12 cellular contexts compared by ENCODE assay signal in the genomic region with DNA sequence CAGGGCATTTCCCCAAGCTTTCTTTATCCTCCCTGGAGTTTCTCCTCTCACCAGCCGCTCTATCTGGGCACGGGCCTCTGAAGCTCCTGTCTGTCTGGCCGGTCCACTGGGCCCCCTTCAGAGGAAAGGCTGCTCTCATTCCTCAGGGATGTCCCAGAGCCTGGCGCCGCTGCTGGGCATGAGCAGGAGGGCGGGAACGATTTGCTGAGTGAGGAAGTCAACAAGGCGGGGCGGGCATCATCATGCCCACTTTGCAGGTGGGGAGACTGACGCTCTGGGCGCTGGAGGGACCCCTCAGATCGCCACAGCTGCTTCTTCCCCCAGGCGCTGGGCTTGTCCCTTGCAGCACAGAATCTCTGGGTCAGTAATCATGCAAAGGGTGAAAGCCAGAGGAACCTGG.
DNase-seq lines count a peak whose midpoint lies in the region; ATAC-seq, FAIRE-seq and TF ChIP-seq lines count a peak whose summit lies in the region.
"Had no signal": no experiment of that assay in that cellular context is flagged by ENCODE, and none has a peak within 500 bp of the region (broad histone marks: within the 10 kb centered on the region; RNA-seq: fewer than 3 reads in every experiment).

No MANE protein-coding gene starts in this region.

- no peak overlapping the region for H2AK5ac ChIP-seq in IMR-90 (ENCODE audit: low read depth, low read length)

- H3K4me3 ChIP-seq in IMR-90 (ENCODE audit: insufficient read depth, low read depth, low read length) (no peak overlapping the region), ectodermal cell (ENCODE audit: insufficient read depth, low read depth, low read length) (peak overlapping the region; percentile 29), HepG2 (replicated peaks in 1 of 3; ENCODE audit: insufficient read depth in 1 of 3, low read depth in 2 of 3, low read length in 3 of 3) (peak overlapping the region in 1 of 3 experiments; percentile 31; a peak in 1 of 6 replicates), testis (peak overlapping the region; percentile 3 to 20)

- dilution Hi-C loops in IMR-90 (cut with HindIII; ENCODE audit: low sequenced_read_pairs, unreplicated experiment) = no loop called here

- intact Hi-C loops in IMR-90 (cut with micrococcal nuclease) = loop anchor here (1.0 kb wide), 1 partner anchor 870 kb away; no protein-coding TSS in a partner anchor
- intact Hi-C loops in HepG2 (cut with micrococcal nuclease; ENCODE audit: unreplicated experiment) = loop anchor here (2.0 to 5.0 kb wide), 2 partner anchors 569 to 870 kb away; no protein-coding TSS in a partner anchor
- intact Hi-C loops in testis (cut with DNase I; ENCODE audit: low total_unique reads) = no loop called here
- intact Hi-C loops in CD14-positive monocyte (cut with micrococcal nuclease) = loop anchor here (5.0 to 10.0 kb wide), 2 partner anchors 870 to 873 kb away; no protein-coding TSS in a partner anchor

- no peak overlapping the region for H2BK20ac ChIP-seq in IMR-90 (ENCODE audit: low read depth, low read length)

- H4K8ac ChIP-seq in IMR-90 (ENCODE audit: low read depth in 2 of 2, low read length in 2 of 2) = no peak overlapping the region

- CTCF ChIA-PET in IMR-90 (lab: Yijun Ruan, JAX) (no interaction called here), HepG2 (lab: Yijun Ruan, JAX; ENCODE audit: low intra/inter-chr PET ratio, low total read pairs) (interaction anchor here (0.8 to 1.2 kb wide), 2 partner anchors 568 to 871 kb away, joined by 3 to 4 read pairs; no protein-coding TSS in a partner anchor)

- TF ChIP-seq RAD21 in IMR-90 (IDR thresholded peaks at IDR 0.05; ENCODE audit: low read length) = no peak
- TF ChIP-seq RAD21 in HepG2 (CRISPR knock-in tag; IDR thresholded peaks at IDR 0.05) = no peak

- no TSS peak for BruUV-seq in IMR-90 (replicated peaks; lab: Mats Ljungman, UMichigan)
- no TSS peak for BruUV-seq in HepG2 (replicated peaks; lab: Mats Ljungman, UMichigan)

- peaks cover 4% of the 10 kb centered on the region for H3K4me1 Mint-ChIP-seq in CD14-positive monocyte
- H3K4me1 Mint-ChIP-seq: activated naive CD8-positive, alpha-beta T cell treated with anti-CD3 and anti-CD28 coated beads, Interleukin-2, amount 10 ng/mL, durations not matched to agents 7 days and 5 days had no signal

- no peak overlapping the region for H3K56ac ChIP-seq in IMR-90 (ENCODE audit: extremely low read depth, insufficient read depth, low read length)

- H3K4ac ChIP-seq in IMR-90 (ENCODE audit: low read depth, low read length) = no peak overlapping the region

- peaks cover 31 to 35% (median 35%) of the 10 kb centered on the region in 3 donors for H3K27me3 Mint-ChIP-seq in CD14-positive monocyte (ENCODE audit: low read depth in 3 of 3)

- TF ChIP-seq EP300 in HepG2 (IDR thresholded peaks at IDR 0.05; ENCODE audit: low read depth in 2 of 2, low read length in 2 of 2) (no peak), HepG2 (CRISPR knock-in tag; IDR thresholded peaks at IDR 0.05; ENCODE audit: borderline replicate concordance) (no peak)

- H3K27ac Mint-ChIP-seq in CD14-positive monocyte = no peak overlapping the region
- H3K27ac Mint-ChIP-seq: activated naive CD8-positive, alpha-beta T cell treated with anti-CD3 and anti-CD28 coated beads, Interleukin-2, amount 10 ng/mL, durations not matched to agents 7 days and 5 days had no signal

- TF ChIP-seq CTCF in IMR-90 (conservative IDR thresholded peaks at IDR 0.05; ENCODE audit: low read depth, low read length) = no peak
- no peak for TF ChIP-seq CTCF in HepG2 (CRISPR knock-in tag; IDR thresholded peaks at IDR 0.05)
- no peak for TF ChIP-seq CTCF in testis (IDR thresholded peaks at IDR 0.05)
- no peak for TF ChIP-seq CTCF in CD14-positive monocyte (IDR thresholded peaks at IDR 0.05)

- H3K36me3 ChIP-seq in IMR-90 (ENCODE audit: control insufficient read depth, insufficient read depth, low read length) = no peaks in the 10 kb centered on the region
- no peaks in the 10 kb centered on the region for H3K36me3 ChIP-seq in ectodermal cell (ENCODE audit: control insufficient read depth, insufficient read depth, low read length)
- H3K36me3 ChIP-seq in HepG2 (replicated peaks in 1 of 2; ENCODE audit: control insufficient read depth in 1 of 2, insufficient read depth in 2 of 2, low read length in 2 of 2) = no peaks in the 10 kb centered on the region
- H3K36me3 ChIP-seq in testis (ENCODE audit: low read depth, missing control alignments) = no peaks in the 10 kb centered on the region
- H3K36me3 ChIP-seq: Peyer's patch had no signal

- H3K14ac ChIP-seq in IMR-90 (replicated peaks; ENCODE audit: low read depth, low read length) = no peak overlapping the region

- TF ChIP-seq POLR2A in IMR-90 (IDR thresholded peaks at IDR 0.05; ENCODE audit: low read depth, low read length) (no peak), HepG2 (IDR thresholded peaks at IDR 0.05; ENCODE audit: insufficient read depth in 1 of 2, low read depth in 2 of 2, low read length in 2 of 2) (no peak), testis (IDR thresholded peaks at IDR 0.05) (no peak)

- H4K20me1 ChIP-seq in IMR-90 (ENCODE audit: insufficient read depth, low read length) (no peaks in the 10 kb centered on the region), HepG2 (ENCODE audit: insufficient read depth, low read length) (no peaks in the 10 kb centered on the region)

- no peak overlapping the region for H4K5ac ChIP-seq in IMR-90 (ENCODE audit: low read depth, low read length)

- H3K79me1 ChIP-seq in IMR-90 (ENCODE audit: low read depth in 1 of 2, low read length in 2 of 2) = no peaks in the 10 kb centered on the region

- H3K9me1 ChIP-seq in IMR-90 (ENCODE audit: insufficient read depth, low read length) = no peaks in the 10 kb centered on the region

- POLR2A ChIA-PET in IMR-90 (lab: Charles Lee; ENCODE audit: unreplicated experiment) (no interaction called here), HepG2 (lab: Yijun Ruan, JAX) (no interaction called here)

- H3K4me2 ChIP-seq in IMR-90 (ENCODE audit: low read depth, low read length) (no peak overlapping the region; the same call in 1 of the 2 replicates), HepG2 (ENCODE audit: low read depth, low read length) (peak overlapping the region; percentile 37)

- H3K9me3 ChIP-seq in IMR-90 (ENCODE audit: control insufficient read depth, insufficient read depth, low read length) (no peaks in the 10 kb centered on the region), ectodermal cell (ENCODE audit: control insufficient read depth, low read length) (no peaks in the 10 kb centered on the region), HepG2 (ENCODE audit: low read length) (no peaks in the 10 kb centered on the region), testis (no peaks in the 10 kb centered on the region)
- H3K9me3 ChIP-seq: Peyer's patch had no signal

- no peak overlapping the region for H2BK15ac ChIP-seq in IMR-90 (ENCODE audit: low read depth, low read length)

- H3K4me3 Mint-ChIP-seq in CD14-positive monocyte = peak overlapping the region in 1 of 2 donors; percentile 66
- H3K4me3 Mint-ChIP-seq: activated naive CD8-positive, alpha-beta T cell treated with anti-CD3 and anti-CD28 coated beads, Interleukin-2, amount 10 ng/mL, durations not matched to agents 7 days and 5 days had no signal

- H3K9me3 Mint-ChIP-seq in CD14-positive monocyte = peaks cover 0 to 6% (median 0%) of the 10 kb centered on the region in 7 donors
- H3K9me3 Mint-ChIP-seq: activated naive CD8-positive, alpha-beta T cell treated with anti-CD3 and anti-CD28 coated beads, Interleukin-2, amount 10 ng/mL, durations not matched to agents 7 days and 5 days had no signal

- no peak overlapping the region for H3K9ac ChIP-seq in IMR-90 (ENCODE audit: low read depth, low read length)
- no peak overlapping the region for H3K9ac ChIP-seq in HepG2 (ENCODE audit: insufficient read depth, low read depth, low read length)

- H3K4me1 ChIP-seq in IMR-90 (ENCODE audit: control insufficient read depth, insufficient read depth, low read length) (no peaks in the 10 kb centered on the region), ectodermal cell (ENCODE audit: control insufficient read depth, insufficient read depth, low read length) (peaks cover 5% of the 10 kb centered on the region), HepG2 (ENCODE audit: insufficient read depth, low read length) (peaks cover 12% of the 10 kb centered on the region), testis (no peaks in the 10 kb centered on the region)

- peaks cover 12% of the 10 kb centered on the region; the same call in 1 of the 2 replicates for H3K27me3 ChIP-seq in IMR-90 (ENCODE audit: control insufficient read depth, insufficient read depth, low read length)
- peaks cover 9% of the 10 kb centered on the region for H3K27me3 ChIP-seq in ectodermal cell (ENCODE audit: control insufficient read depth, insufficient read depth, low read length, poor library complexity, severe bottlenecking)
- H3K27me3 ChIP-seq in HepG2 (ENCODE audit: control insufficient read depth in 1 of 2, insufficient read depth in 2 of 2, low read length in 2 of 2) = peaks cover 0 to 22% of the 10 kb centered on the region in 2 experiments; a peak in 3 of 5 replicates
- H3K27me3 ChIP-seq in testis = no peaks in the 10 kb centered on the region
- H3K27me3 ChIP-seq: Peyer's patch had no signal

- no peak for DNase-seq in IMR-90
- DNase-seq in HepG2 (ENCODE audit: low spot score) = no peak
- no peak for DNase-seq in testis
- DNase-seq in foreskin melanocyte = no peak
- no peak for DNase-seq in activated CD8-positive, alpha-beta memory T cell treated with anti-CD3 and anti-CD28 coated beads for 24 hours
- no peak for DNase-seq in DMS153 (lab: John Stamatoyannopoulos, UW)
- no peak for DNase-seq in CD14-positive monocyte (ENCODE audit: low spot score)
- DNase-seq: MV-4-11; stimulated activated naive CD4-positive, alpha-beta T cell treated with Interleukin-2 at 50 U/mL for 16 hours had no signal

- H3K79me2 ChIP-seq in HepG2 (ENCODE audit: insufficient read depth, low read length) = no peaks in the 10 kb centered on the region

- no CpG with 5 or more reads among the region's 13 CpGs for WGBS in IMR-90 (ENCODE audit: extremely low coverage in 2 of 2, insufficient read length in 1 of 2), 2 experiments
- 36 to 39% methylated on average over 13 of the region's 13 CpGs for WGBS in ectodermal cell, 2 experiments
- WGBS in HepG2 (ENCODE audit: low lambda C conversion rate) = 49% methylated on average over 12 of the region's 13 CpGs
- WGBS in testis, 2 donors = 30% methylated on average over 6 to 13 of the region's 13 CpGs

- H3K18ac ChIP-seq in IMR-90 (ENCODE audit: low read depth, low read length) = no peak overlapping the region

- peak; percentile 28 for ATAC-seq in IMR-90 (ENCODE audit: low read depth)
- no peak; the same call in 2 of the 3 replicates for ATAC-seq in HepG2

- H3K36me3 Mint-ChIP-seq in CD14-positive monocyte = no peaks in the 10 kb centered on the region
- H3K36me3 Mint-ChIP-seq: activated naive CD8-positive, alpha-beta T cell treated with anti-CD3 and anti-CD28 coated beads, Interleukin-2, amount 10 ng/mL, durations not matched to agents 7 days and 5 days had no signal

- H3K27ac ChIP-seq in IMR-90 (ENCODE audit: insufficient read depth, low read length) (no peak overlapping the region), ectodermal cell (ENCODE audit: insufficient read depth, low read depth, low read length, poor library complexity, severe bottlenecking) (no peak overlapping the region), HepG2 (ENCODE audit: extremely low read length, insufficient read depth, low read length) (no peak overlapping the region), testis (no peak overlapping the region)
- H3K27ac ChIP-seq: Peyer's patch had no signal

- no peak overlapping the region for H2AFZ ChIP-seq in IMR-90 (replicated peaks; ENCODE audit: low read length, poor library complexity)
- no peak overlapping the region for H2AFZ ChIP-seq in HepG2 (ENCODE audit: low read length)

- in situ Hi-C loops in IMR-90 (cut with MboI; ENCODE audit: low sequenced_read_pairs) (no loop called here), HepG2 (cut with HindIII; ENCODE audit: extremely low pct_ligation_motif_present, low pct_unique_long_range_greater_than_20kb) (loop anchor here (10.0 kb wide), 1 partner anchor 873 kb away; no protein-coding TSS in a partner anchor)

- no peak overlapping the region for H2AK9ac ChIP-seq in IMR-90 (replicated peaks; ENCODE audit: low read depth, low read length, poor library complexity)

- no peak overlapping the region for H4K91ac ChIP-seq in IMR-90 (ENCODE audit: insufficient read depth, low read depth, low read length)

- H2BK120ac ChIP-seq in IMR-90 (ENCODE audit: low read depth, low read length) = no peak overlapping the region

- no peak overlapping the region for H2BK5ac ChIP-seq in IMR-90 (ENCODE audit: low read depth, low read length, poor library complexity, severe bottlenecking)

- H3K23ac ChIP-seq in IMR-90 (ENCODE audit: low read depth, low read length) = no peak overlapping the region

- FAIRE-seq in HepG2 (lab: Jason Lieb, UNC) = no peak
